ENCODE assay signal across 1 cellular context in the genomic region with DNA sequence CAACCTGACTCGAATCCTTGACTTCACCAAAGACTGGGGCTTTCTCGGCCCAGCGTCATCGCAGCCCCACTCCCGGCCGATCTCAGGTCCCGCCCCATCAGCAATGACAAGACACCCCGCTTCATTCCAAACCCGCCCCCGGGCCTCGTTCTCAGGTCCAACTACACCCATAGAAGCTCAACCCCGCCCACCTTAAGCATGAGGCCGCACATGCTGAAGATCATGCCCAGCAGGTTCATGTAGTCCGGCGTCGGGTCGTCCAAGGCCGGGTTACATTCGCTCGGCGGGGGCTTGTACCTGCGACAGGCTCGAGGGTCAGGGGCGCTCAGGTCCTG.
A peak's percentile ranks its signal among the peaks of the same experiment; 100 is the strongest.
TF ChIP-seq lines count a peak whose summit lies in the region.

No MANE protein-coding gene starts in this region.

TF ChIP-seq in H1, 55 proteins besides CTCF, POLR2A, EP300 and RAD21:
- TF ChIP-seq TAF1 (IDR thresholded peaks at IDR 0.05; ENCODE audit: low read depth, low read length) = no peak
- TF ChIP-seq, protein P1, sequence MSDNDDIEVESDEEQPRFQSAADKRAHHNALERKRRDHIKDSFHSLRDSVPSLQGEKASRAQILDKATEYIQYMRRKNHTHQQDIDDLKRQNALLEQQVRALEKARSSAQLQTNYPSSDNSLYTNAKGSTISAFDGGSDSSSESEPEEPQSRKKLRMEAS (IDR thresholded peaks at IDR 0.05) = peak; percentile 7; the same call in 1 of the 2 replicates
- TF ChIP-seq, protein P2, sequence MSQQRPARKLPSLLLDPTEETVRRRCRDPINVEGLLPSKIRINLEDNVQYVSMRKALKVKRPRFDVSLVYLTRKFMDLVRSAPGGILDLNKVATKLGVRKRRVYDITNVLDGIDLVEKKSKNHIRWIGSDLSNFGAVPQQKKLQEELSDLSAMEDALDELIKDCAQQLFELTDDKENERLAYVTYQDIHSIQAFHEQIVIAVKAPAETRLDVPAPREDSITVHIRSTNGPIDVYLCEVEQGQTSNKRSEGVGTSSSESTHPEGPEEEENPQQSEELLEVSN (IDR thresholded peaks at IDR 0.05) = no peak
- TF ChIP-seq, protein P3, sequence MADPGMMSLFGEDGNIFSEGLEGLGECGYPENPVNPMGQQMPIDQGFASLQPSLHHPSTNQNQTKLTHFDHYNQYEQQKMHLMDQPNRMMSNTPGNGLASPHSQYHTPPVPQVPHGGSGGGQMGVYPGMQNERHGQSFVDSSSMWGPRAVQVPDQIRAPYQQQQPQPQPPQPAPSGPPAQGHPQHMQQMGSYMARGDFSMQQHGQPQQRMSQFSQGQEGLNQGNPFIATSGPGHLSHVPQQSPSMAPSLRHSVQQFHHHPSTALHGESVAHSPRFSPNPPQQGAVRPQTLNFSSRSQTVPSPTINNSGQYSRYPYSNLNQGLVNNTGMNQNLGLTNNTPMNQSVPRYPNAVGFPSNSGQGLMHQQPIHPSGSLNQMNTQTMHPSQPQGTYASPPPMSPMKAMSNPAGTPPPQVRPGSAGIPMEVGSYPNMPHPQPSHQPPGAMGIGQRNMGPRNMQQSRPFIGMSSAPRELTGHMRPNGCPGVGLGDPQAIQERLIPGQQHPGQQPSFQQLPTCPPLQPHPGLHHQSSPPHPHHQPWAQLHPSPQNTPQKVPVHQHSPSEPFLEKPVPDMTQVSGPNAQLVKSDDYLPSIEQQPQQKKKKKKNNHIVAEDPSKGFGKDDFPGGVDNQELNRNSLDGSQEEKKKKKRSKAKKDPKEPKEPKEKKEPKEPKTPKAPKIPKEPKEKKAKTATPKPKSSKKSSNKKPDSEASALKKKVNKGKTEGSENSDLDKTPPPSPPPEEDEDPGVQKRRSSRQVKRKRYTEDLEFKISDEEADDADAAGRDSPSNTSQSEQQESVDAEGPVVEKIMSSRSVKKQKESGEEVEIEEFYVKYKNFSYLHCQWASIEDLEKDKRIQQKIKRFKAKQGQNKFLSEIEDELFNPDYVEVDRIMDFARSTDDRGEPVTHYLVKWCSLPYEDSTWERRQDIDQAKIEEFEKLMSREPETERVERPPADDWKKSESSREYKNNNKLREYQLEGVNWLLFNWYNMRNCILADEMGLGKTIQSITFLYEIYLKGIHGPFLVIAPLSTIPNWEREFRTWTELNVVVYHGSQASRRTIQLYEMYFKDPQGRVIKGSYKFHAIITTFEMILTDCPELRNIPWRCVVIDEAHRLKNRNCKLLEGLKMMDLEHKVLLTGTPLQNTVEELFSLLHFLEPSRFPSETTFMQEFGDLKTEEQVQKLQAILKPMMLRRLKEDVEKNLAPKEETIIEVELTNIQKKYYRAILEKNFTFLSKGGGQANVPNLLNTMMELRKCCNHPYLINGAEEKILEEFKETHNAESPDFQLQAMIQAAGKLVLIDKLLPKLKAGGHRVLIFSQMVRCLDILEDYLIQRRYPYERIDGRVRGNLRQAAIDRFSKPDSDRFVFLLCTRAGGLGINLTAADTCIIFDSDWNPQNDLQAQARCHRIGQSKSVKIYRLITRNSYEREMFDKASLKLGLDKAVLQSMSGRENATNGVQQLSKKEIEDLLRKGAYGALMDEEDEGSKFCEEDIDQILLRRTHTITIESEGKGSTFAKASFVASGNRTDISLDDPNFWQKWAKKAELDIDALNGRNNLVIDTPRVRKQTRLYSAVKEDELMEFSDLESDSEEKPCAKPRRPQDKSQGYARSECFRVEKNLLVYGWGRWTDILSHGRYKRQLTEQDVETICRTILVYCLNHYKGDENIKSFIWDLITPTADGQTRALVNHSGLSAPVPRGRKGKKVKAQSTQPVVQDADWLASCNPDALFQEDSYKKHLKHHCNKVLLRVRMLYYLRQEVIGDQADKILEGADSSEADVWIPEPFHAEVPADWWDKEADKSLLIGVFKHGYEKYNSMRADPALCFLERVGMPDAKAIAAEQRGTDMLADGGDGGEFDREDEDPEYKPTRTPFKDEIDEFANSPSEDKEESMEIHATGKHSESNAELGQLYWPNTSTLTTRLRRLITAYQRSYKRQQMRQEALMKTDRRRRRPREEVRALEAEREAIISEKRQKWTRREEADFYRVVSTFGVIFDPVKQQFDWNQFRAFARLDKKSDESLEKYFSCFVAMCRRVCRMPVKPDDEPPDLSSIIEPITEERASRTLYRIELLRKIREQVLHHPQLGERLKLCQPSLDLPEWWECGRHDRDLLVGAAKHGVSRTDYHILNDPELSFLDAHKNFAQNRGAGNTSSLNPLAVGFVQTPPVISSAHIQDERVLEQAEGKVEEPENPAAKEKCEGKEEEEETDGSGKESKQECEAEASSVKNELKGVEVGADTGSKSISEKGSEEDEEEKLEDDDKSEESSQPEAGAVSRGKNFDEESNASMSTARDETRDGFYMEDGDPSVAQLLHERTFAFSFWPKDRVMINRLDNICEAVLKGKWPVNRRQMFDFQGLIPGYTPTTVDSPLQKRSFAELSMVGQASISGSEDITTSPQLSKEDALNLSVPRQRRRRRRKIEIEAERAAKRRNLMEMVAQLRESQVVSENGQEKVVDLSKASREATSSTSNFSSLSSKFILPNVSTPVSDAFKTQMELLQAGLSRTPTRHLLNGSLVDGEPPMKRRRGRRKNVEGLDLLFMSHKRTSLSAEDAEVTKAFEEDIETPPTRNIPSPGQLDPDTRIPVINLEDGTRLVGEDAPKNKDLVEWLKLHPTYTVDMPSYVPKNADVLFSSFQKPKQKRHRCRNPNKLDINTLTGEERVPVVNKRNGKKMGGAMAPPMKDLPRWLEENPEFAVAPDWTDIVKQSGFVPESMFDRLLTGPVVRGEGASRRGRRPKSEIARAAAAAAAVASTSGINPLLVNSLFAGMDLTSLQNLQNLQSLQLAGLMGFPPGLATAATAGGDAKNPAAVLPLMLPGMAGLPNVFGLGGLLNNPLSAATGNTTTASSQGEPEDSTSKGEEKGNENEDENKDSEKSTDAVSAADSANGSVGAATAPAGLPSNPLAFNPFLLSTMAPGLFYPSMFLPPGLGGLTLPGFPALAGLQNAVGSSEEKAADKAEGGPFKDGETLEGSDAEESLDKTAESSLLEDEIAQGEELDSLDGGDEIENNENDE (IDR thresholded peaks at IDR 0.05; ENCODE audit: insufficient replicate concordance, low read length) = no peak
